ENCODE assay signal across 20 cellular contexts in the genomic region with DNA sequence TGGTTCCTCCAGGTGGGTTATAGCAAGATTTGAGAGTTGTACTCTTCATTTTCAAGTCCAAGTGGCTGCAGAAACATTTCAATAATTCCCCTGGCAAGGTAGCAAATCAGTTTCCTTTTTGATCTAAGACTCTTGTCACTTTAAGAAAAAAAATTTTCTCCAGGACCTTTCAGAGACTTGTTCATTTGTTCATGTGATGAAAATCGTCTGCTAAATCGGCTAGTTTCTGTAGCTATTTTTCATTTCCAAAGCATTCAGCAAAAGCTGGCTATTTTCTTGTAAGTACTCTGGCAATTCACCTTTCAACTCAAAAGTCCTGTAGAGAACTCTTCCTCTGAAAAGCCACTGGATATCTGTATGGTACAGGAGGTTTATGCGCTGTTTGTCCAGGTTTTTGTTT.
DNase-seq lines count a peak whose midpoint lies in the region; ATAC-seq and TF ChIP-seq lines count a peak whose summit lies in the region.
"Had no signal": no experiment of that assay in that cellular context is flagged by ENCODE, and none has a peak within 500 bp of the region (broad histone marks: within the 10 kb centered on the region; RNA-seq: fewer than 3 reads in every experiment).

No MANE protein-coding gene starts in this region.

- H3K9me3 ChIP-seq in MM.1S (replicated peaks; ENCODE audit: insufficient read depth, low read length) = no peaks in the 10 kb centered on the region
- H3K9me3 ChIP-seq in smooth muscle cell (replicated peaks; ENCODE audit: low read depth) = no peaks in the 10 kb centered on the region
- peaks cover 0 to 3% of the 10 kb centered on the region in 2 donors for H3K9me3 ChIP-seq in left lung
- H3K9me3 ChIP-seq: BE2C, SJSA1 had no signal

- H4K20me1 ChIP-seq in MM.1S (ENCODE audit: insufficient read depth, low read length) (no peaks in the 10 kb centered on the region), smooth muscle cell (ENCODE audit: low read depth) (no peaks in the 10 kb centered on the region)

- no peak overlapping the region for H3K4me3 Mint-ChIP-seq in chondrocyte (ENCODE audit: unreplicated experiment)
- H3K4me3 Mint-ChIP-seq: CD4-positive, CD25-positive, alpha-beta regulatory T cell; H9; HFFc6 had no signal

- TF ChIP-seq CTCF in MM.1S (IDR thresholded peaks at IDR 0.05; ENCODE audit: low read length) (no peak), chondrocyte (IDR thresholded peaks at IDR 0.05) (no peak), smooth muscle cell (IDR thresholded peaks at IDR 0.05; ENCODE audit: borderline replicate concordance, insufficient read depth, poor library complexity, severe bottlenecking) (no peak), left lung (IDR thresholded peaks at IDR 0.05) (no peak)

- H3K36me3 ChIP-seq in ACC112 (ENCODE audit: insufficient read depth, low read length) = no peaks in the 10 kb centered on the region
- H3K36me3 ChIP-seq in MM.1S (replicated peaks; ENCODE audit: insufficient read depth, low read length) = no peaks in the 10 kb centered on the region
- no peaks in the 10 kb centered on the region for H3K36me3 ChIP-seq in smooth muscle cell (ENCODE audit: low read depth)
- no peaks in the 10 kb centered on the region for H3K36me3 ChIP-seq in left lung
- H3K36me3 ChIP-seq: BE2C, SJSA1 had no signal

- H3K36me3 Mint-ChIP-seq in chondrocyte (ENCODE audit: low read depth) = peaks cover 5% of the 10 kb centered on the region
- H3K36me3 Mint-ChIP-seq: CD4-positive, CD25-positive, alpha-beta regulatory T cell had no signal

- H3K4me3 ChIP-seq in ACC112 (ENCODE audit: low read depth, low read length) (peak overlapping the region; percentile 16; the same call in 1 of the 2 replicates), MM.1S (ENCODE audit: low read length) (peak overlapping the region; percentile 48), smooth muscle cell (no peak overlapping the region), left lung (no peak overlapping the region)
- H3K4me3 ChIP-seq: K562, SJSA1 had no signal

- no peaks in the 10 kb centered on the region for H3K9me2 ChIP-seq in MM.1S (replicated peaks; ENCODE audit: insufficient read depth, low read length)

- H3K9ac ChIP-seq in MM.1S (ENCODE audit: low read length) (peak overlapping the region; percentile 32; the same call in 1 of the 2 replicates), smooth muscle cell (ENCODE audit: low read depth) (peak overlapping the region; percentile 15)

- H3K27ac ChIP-seq in ACC112 (ENCODE audit: low read depth, low read length) = peak overlapping the region; percentile 42
- peak overlapping the region; percentile 58; the same call in 1 of the 2 replicates for H3K27ac ChIP-seq in MM.1S (ENCODE audit: low read length)
- H3K27ac ChIP-seq in smooth muscle cell (ENCODE audit: low read depth) = no peak overlapping the region
- H3K27ac ChIP-seq in left lung = no peak overlapping the region
- H3K27ac ChIP-seq: SJSA1 had no signal

- H2AFZ ChIP-seq in ACC112 (ENCODE audit: low read length, unreplicated experiment) (peak overlapping the region; percentile 35), MM.1S (ENCODE audit: low read length) (peak overlapping the region; percentile 79), smooth muscle cell (ENCODE audit: low read depth) (peak overlapping the region; percentile 78)

- intact Hi-C loops in left lung (cut with DNase I) = no loop called here

- H3K4me1 ChIP-seq in ACC112 (ENCODE audit: control insufficient read depth, insufficient read depth, low read length, unreplicated experiment) (peaks cover 12% of the 10 kb centered on the region), MM.1S (ENCODE audit: low read length) (peaks cover 4% of the 10 kb centered on the region; the same call in 1 of the 2 replicates), smooth muscle cell (ENCODE audit: low read depth) (no peaks in the 10 kb centered on the region), left lung (no peaks in the 10 kb centered on the region)
- H3K4me1 ChIP-seq: BE2C, SJSA1 had no signal

- peaks cover 8% of the 10 kb centered on the region for H3K9me3 Mint-ChIP-seq in chondrocyte (ENCODE audit: low read depth)

- H3K27me3 ChIP-seq in ACC112 (ENCODE audit: insufficient read depth, low read length) = no peaks in the 10 kb centered on the region
- no peaks in the 10 kb centered on the region for H3K27me3 ChIP-seq in MM.1S (replicated peaks; ENCODE audit: insufficient read depth, low read length)
- H3K27me3 ChIP-seq in smooth muscle cell (ENCODE audit: low read depth) = no peaks in the 10 kb centered on the region
- H3K27me3 ChIP-seq in left lung = no peaks in the 10 kb centered on the region
- H3K27me3 ChIP-seq: BE2C, SJSA1 had no signal

- H3K27ac Mint-ChIP-seq in chondrocyte (ENCODE audit: unreplicated experiment) = peak overlapping the region; percentile 32
- H3K27ac Mint-ChIP-seq: H9, HFFc6 had no signal

- DNase-seq in MM.1S (peak; percentile 53), chondrocyte (ENCODE audit: low spot score) (no peak), smooth muscle cell (lab: John Stamatoyannopoulos, UW; ENCODE audit: unreplicated experiment) (no peak), NCI-H69 (lab: John Stamatoyannopoulos, UW) (no peak), left lung (no peak)
- DNase-seq: BE2C; CD4-positive, CD25-positive, alpha-beta regulatory T cell; GF-D8; H9; NCI-H1092 treated with DMSO at 0.1 percent for 48 hours; NCI-H146; NCI-H2029 treated with DMSO at 0.1 percent for 48 hours; NCI-H524; NCI-H82 had no signal

- H3K27me3 Mint-ChIP-seq in chondrocyte (ENCODE audit: low read depth) = peaks cover 2% of the 10 kb centered on the region

- ATAC-seq in HG03095 (IDR thresholded peaks at IDR 0.05; ENCODE audit: unreplicated experiment) = no peak
- ATAC-seq in left lung = no peak
- ATAC-seq: K562, Right ventricle myocardium inferior had no signal

- H3K4me1 Mint-ChIP-seq in chondrocyte (ENCODE audit: low read depth) = peaks cover 28% of the 10 kb centered on the region
- H3K4me1 Mint-ChIP-seq: CD4-positive, CD25-positive, alpha-beta regulatory T cell; H9 had no signal

- 92% methylated on average over 3 of the region's 3 CpGs for WGBS in smooth muscle cell (ENCODE audit: low lambda C conversion rate)

- peak overlapping the region; percentile 69 for H3K4me2 ChIP-seq in MM.1S (ENCODE audit: low read depth, low read length)
- H3K4me2 ChIP-seq in smooth muscle cell = no peak overlapping the region

- peaks cover 10% of the 10 kb centered on the region for H3F3A ChIP-seq in MM.1S (ENCODE audit: insufficient read depth, low read length)
- H3F3A ChIP-seq in smooth muscle cell (ENCODE audit: low read depth) = no peaks in the 10 kb centered on the region

- no peaks in the 10 kb centered on the region for H3K79me2 ChIP-seq in ACC112 (ENCODE audit: control insufficient read depth, insufficient read depth, low read length, unreplicated experiment)
- no peaks in the 10 kb centered on the region for H3K79me2 ChIP-seq in MM.1S (ENCODE audit: low read length)
- no peaks in the 10 kb centered on the region for H3K79me2 ChIP-seq in smooth muscle cell (ENCODE audit: low read depth)

Comparison
In these comparisons a context has a peak if more than half of its experiments do, and no peak if none do; other contexts are left out.
1. H3K27ac ChIP-seq: peak in ACC112 (single experiment) and MM.1S (single experiment); none in smooth muscle cell (single experiment) and left lung (0 of 2).
2. H3K4me3 ChIP-seq: peak in ACC112 (single experiment) and MM.1S (single experiment); none in smooth muscle cell (single experiment) and left lung (0 of 2).
3. Peak in every context shown above with its lines, with median percentiles within 50 percentile points of each other: H2AFZ ChIP-seq.